Comparison of ENCODE assay signal across 11 cellular contexts in the genomic region with DNA sequence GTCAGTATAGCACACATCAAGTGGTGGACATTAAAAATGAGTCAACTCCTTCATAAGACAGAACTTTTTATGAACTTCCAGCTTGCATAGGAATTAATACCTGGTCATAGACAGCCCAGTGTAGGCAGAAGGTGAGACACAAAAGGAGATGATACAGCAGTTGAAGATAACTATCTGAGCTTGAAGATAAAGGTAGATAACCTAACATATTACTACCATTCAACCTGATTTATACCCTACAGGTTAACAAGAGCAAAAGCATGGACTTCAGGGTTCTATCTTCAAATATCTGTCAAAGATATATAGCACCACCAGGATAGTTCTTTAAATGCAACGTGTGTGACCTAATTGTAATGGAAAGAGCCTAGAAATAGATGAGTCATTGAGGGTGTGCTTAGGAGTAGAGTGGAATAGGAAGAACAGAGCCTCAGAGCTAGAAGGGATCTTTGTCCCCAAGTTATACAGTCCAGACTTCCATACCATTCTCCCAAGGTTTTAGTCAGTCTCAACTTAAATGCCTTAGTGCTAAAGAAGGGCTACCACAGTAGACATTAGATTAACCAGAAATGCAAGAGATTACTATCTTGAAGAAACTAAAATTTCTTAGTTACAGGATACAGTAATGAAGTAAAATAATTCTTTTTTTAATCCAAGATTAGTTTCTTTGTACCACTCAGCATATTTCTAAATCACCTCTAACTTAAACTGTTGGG. TPM values are rescaled to one million over a fixed set of nuclear protein-coding genes. Genes with fewer than 3 reads are reported as not detected.
DNase-seq lines count a peak whose midpoint lies in the region; ATAC-seq and TF ChIP-seq lines count a peak whose summit lies in the region.
"Had no signal": no experiment of that assay in that cellular context is flagged by ENCODE, and none has a peak within 500 bp of the region (broad histone marks: within the 10 kb centered on the region; RNA-seq: fewer than 3 reads in every experiment).

No MANE protein-coding gene starts in this region.

- DNase-seq in LHCN-M2 (ENCODE audit: low read depth) (peak; percentile 35), amniotic epithelial cell (ENCODE audit: low read depth) (peak; percentile 44), left lung (no peak), NCI-H82 treated with DMSO at 0.1 percent for 48 hours (lab: John Stamatoyannopoulos, UW; ENCODE audit: unreplicated experiment) (no peak), hypothalamus (lab: John Stamatoyannopoulos, UW) (no peak)
- DNase-seq: adrenal gland, gastrocnemius medialis, NCI-H82 had no signal

- H3K9me3 ChIP-seq in DOHH2 (ENCODE audit: control insufficient read depth, insufficient read depth, low read length) (no peaks in the 10 kb centered on the region), left lung (no peaks in the 10 kb centered on the region)
- H3K9me3 ChIP-seq: adrenal gland, gastrocnemius medialis had no signal

- H3K27ac ChIP-seq in DOHH2 (ENCODE audit: low read depth, low read length), result no peak overlapping the region
- no peak overlapping the region for H3K27ac ChIP-seq in left lung
- H3K27ac ChIP-seq: adrenal gland, gastrocnemius medialis had no signal

- peaks cover 95% of the 10 kb centered on the region for H3K79me2 ChIP-seq in DOHH2 (ENCODE audit: control insufficient read depth, low read length)

- H3K4me1 ChIP-seq in DOHH2 (ENCODE audit: control insufficient read depth, low read length), result peaks cover 41% of the 10 kb centered on the region
- H3K4me1 ChIP-seq in left lung, result peaks cover 0 to 58% of the 10 kb centered on the region in 2 donors

- TF ChIP-seq CTCF in DOHH2 (IDR thresholded peaks at IDR 0.05; ENCODE audit: low read depth, low read length, poor library complexity, severe bottlenecking) (no peak), left lung (IDR thresholded peaks at IDR 0.05) (no peak)

- H4K20me1 ChIP-seq in DOHH2 (ENCODE audit: control insufficient read depth, insufficient read depth, low read depth, low read length), result peaks cover 11% of the 10 kb centered on the region; the same call in 1 of the 2 replicates

- no peak overlapping the region for H3K4me3 ChIP-seq in DOHH2 (ENCODE audit: low read length)
- no peak overlapping the region for H3K4me3 ChIP-seq in left lung
- H3K4me3 ChIP-seq: adrenal gland, gastrocnemius medialis had no signal

- intact Hi-C loops in left lung (cut with DNase I), result no loop called here

- H3K9me2 ChIP-seq in DOHH2 (replicated peaks; ENCODE audit: control insufficient read depth, low read length), result no peaks in the 10 kb centered on the region

- H3K27me3 ChIP-seq in DOHH2 (ENCODE audit: control insufficient read depth, low read length) (no peaks in the 10 kb centered on the region), left lung (no peaks in the 10 kb centered on the region)
- H3K27me3 ChIP-seq: adrenal gland, gastrocnemius medialis had no signal

- H3K36me3 ChIP-seq in DOHH2 (ENCODE audit: control insufficient read depth, low read length) (peaks cover 89% of the 10 kb centered on the region), left lung (peaks cover 0 to 21% of the 10 kb centered on the region in 2 donors)

- ATAC-seq in left lung (peak; percentile 43), GM21447 (IDR thresholded peaks at IDR 0.05; ENCODE audit: unreplicated experiment) (no peak), GM21737 (IDR thresholded peaks at IDR 0.05; ENCODE audit: unreplicated experiment) (no peak)

- H3K4me2 ChIP-seq in DOHH2 (ENCODE audit: low read length), result peak overlapping the region; percentile 19; the same call in 1 of the 2 replicates

- peaks cover 3% of the 10 kb centered on the region; the same call in 1 of the 2 replicates for H3F3A ChIP-seq in DOHH2 (ENCODE audit: control insufficient read depth, insufficient read depth)

RNA-seq across cellular contexts. Expression of a gene that starts 9.2 kb away (rescaled TPM):
- total RNA-seq in LHCN-M2 (2014; rRNA removed), result 28.3 and 30.7 TPM in 2 replicates
- polyA plus RNA-seq in LHCN-M2 (2012), result 6.2 TPM
- 10 to 100 TPM; 29.4 to 32.3 TPM for total RNA-seq in left lung

Comparison
In these comparisons a context has a peak if more than half of its experiments do, and no peak if none do; other contexts are left out.
1. DNase-seq: peak in LHCN-M2 (single experiment) and amniotic epithelial cell (single experiment); none in left lung (0 of 2), NCI-H82 treated with DMSO at 0.1 percent for 48 hours (single experiment) and hypothalamus (0 of 51).